In the genomic region with DNA sequence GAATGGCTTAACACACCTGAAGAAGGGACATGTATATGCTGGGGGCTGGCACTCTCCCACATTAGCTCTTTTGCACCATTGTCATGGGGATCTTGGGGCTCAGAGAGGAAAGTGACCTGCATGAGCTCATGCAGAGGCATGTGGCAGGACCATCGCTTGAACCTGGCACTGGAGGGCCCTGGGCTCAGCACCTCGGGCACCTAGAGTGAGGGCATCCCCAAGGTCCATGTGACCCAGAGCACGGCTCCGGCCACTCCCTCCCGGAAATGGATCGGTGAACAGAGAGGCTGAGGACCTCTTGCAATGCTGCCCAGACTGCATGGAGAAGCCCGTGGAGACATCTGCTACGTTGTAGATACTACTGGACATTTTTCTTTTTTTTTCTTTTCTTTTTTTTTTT, we compare ENCODE assay signal across 36 cellular contexts. TPM values are rescaled to one million over a fixed set of nuclear protein-coding genes. Genes with fewer than 3 reads are reported as not detected.
"Had no signal": no experiment of that assay in that cellular context is flagged by ENCODE, and none has a peak within 500 bp of the region (broad histone marks: within the 10 kb centered on the region; RNA-seq: fewer than 3 reads in every experiment).

No MANE protein-coding gene starts in this region.

- H3K27me3 ChIP-seq: ascending aorta, cardiac muscle cell had no signal

- H3K27ac Mint-ChIP-seq: activated B cell treated with CpG ODN at 0.5 μM for 24 hours; activated CD4-positive, alpha-beta memory T cell treated with anti-CD3 and anti-CD28 coated beads, Interleukin-2, amount 10 ng/mL, durations not matched to agents 7 days and 5 days; activated CD4-positive, alpha-beta T cell treated with anti-CD3 and anti-CD28 coated beads for 36 hours; activated CD4-positive, alpha-beta T cell treated with anti-CD3 and anti-CD28 coated beads, Interleukin-2, amount 10 ng/mL, durations not matched to agents 7 days and 5 days; activated CD8-positive, alpha-beta memory T cell treated with anti-CD3 and anti-CD28 coated beads, Interleukin-2, amount 10 ng/mL, durations not matched to agents 7 days and 5 days; activated CD8-positive, alpha-beta T cell treated with anti-CD3 and anti-CD28 coated beads, Interleukin-2, amount 10 ng/mL, durations not matched to agents 7 days and 5 days; activated naive CD4-positive, alpha-beta T cell treated with anti-CD3 and anti-CD28 coated beads, Interleukin-2, amount 10 ng/mL, durations not matched to agents 7 days and 5 days; activated naive CD4-positive, alpha-beta T cell treated with anti-CD3 and anti-CD28 coated beads, Interleukin-2, amount 50 U/mL, for 24 hours; activated naive CD8-positive, alpha-beta T cell; activated naive CD8-positive, alpha-beta T cell treated with anti-CD3 and anti-CD28 coated beads, Interleukin-2, amount 10 ng/mL, durations not matched to agents 7 days and 5 days; activated naive CD8-positive, alpha-beta T cell treated with anti-CD3 and anti-CD28 coated beads, Interleukin-2, amount 50 U/mL, for 24 hours; activated T-cell treated with anti-CD3 and anti-CD28 coated beads, Interleukin-2, amount 50 U/mL, for 24 hours; activated T-helper 2 cell treated with anti-CD3 and anti-CD28 coated beads, Interferon-gamma antibody, Interleukin-2, Interleukin-4, amounts not matched to agents 10 μg/mL and 5 μg/mL and 100 μg/mL, durations not matched to agents 14 hours and 24 hours and 36 hours; brain; T-helper 1 cell treated with Interleukin-12 subunit alpha and Interleukin-12 subunit beta and Interleukin-4 antibody, amounts not matched to agents 30 μg/mL and 1 μg/mL, for 36 hours; T-helper 2 cell treated with Interferon-gamma antibody and Interleukin-4, amounts not matched to agents 5 μg/mL and 100 μg/mL, for 36 hours had no signal

- H3K4me1 ChIP-seq: ascending aorta had no signal

- H3K36me3 Mint-ChIP-seq: activated CD8-positive, alpha-beta memory T cell treated with anti-CD3 and anti-CD28 coated beads, Interleukin-2, amount 10 ng/mL, durations not matched to agents 7 days and 5 days; activated naive CD4-positive, alpha-beta T cell treated with anti-CD3 and anti-CD28 coated beads, Interleukin-2, amount 10 ng/mL, durations not matched to agents 7 days and 5 days; activated naive CD4-positive, alpha-beta T cell treated with anti-CD3 and anti-CD28 coated beads, Interleukin-2, amount 50 U/mL, for 24 hours; activated naive CD8-positive, alpha-beta T cell; activated naive CD8-positive, alpha-beta T cell treated with anti-CD3 and anti-CD28 coated beads, Interleukin-2, amount 10 ng/mL, durations not matched to agents 7 days and 5 days; brain had no signal

- H3K9me3 Mint-ChIP-seq: activated B cell treated with CpG ODN at 0.5 μM for 24 hours; activated CD4-positive, alpha-beta memory T cell treated with anti-CD3 and anti-CD28 coated beads, Interleukin-2, amount 10 ng/mL, durations not matched to agents 7 days and 5 days; activated CD4-positive, alpha-beta T cell treated with anti-CD3 and anti-CD28 coated beads, Interleukin-2, amount 10 ng/mL, durations not matched to agents 7 days and 5 days; activated naive CD4-positive, alpha-beta T cell treated with anti-CD3 and anti-CD28 coated beads, Interleukin-2, amount 10 ng/mL, durations not matched to agents 7 days and 5 days; activated naive CD4-positive, alpha-beta T cell treated with anti-CD3 and anti-CD28 coated beads, Interleukin-2, amount 50 U/mL, for 24 hours; activated naive CD8-positive, alpha-beta T cell treated with anti-CD3 and anti-CD28 coated beads, Interleukin-2, amount 10 ng/mL, durations not matched to agents 7 days and 5 days; activated naive CD8-positive, alpha-beta T cell treated with anti-CD3 and anti-CD28 coated beads, Interleukin-2, amount 50 U/mL, for 24 hours; activated T-cell treated with anti-CD3 and anti-CD28 coated beads, Interleukin-2, amount 50 U/mL, for 24 hours; activated T-helper 2 cell treated with anti-CD3 and anti-CD28 coated beads, Interferon-gamma antibody, Interleukin-2, Interleukin-4, amounts not matched to agents 10 μg/mL and 5 μg/mL and 100 μg/mL, durations not matched to agents 14 hours and 24 hours and 36 hours; central memory CD8-positive, alpha-beta T cell; T-helper 1 cell treated with Interleukin-12 subunit alpha and Interleukin-12 subunit beta and Interleukin-4 antibody, amounts not matched to agents 30 μg/mL and 1 μg/mL, for 36 hours; T-helper 2 cell treated with Interferon-gamma antibody and Interleukin-4, amounts not matched to agents 5 μg/mL and 100 μg/mL, for 36 hours had no signal

- H3K27me3 Mint-ChIP-seq: activated CD4-positive, alpha-beta memory T cell treated with anti-CD3 and anti-CD28 coated beads, Interleukin-2, amount 10 ng/mL, durations not matched to agents 7 days and 5 days; activated CD4-positive, alpha-beta T cell treated with anti-CD3 and anti-CD28 coated beads for 36 hours; activated CD4-positive, alpha-beta T cell treated with anti-CD3 and anti-CD28 coated beads, Interleukin-2, amount 10 ng/mL, durations not matched to agents 7 days and 5 days; activated naive CD4-positive, alpha-beta T cell treated with anti-CD3 and anti-CD28 coated beads, Interleukin-2, amount 50 U/mL, for 24 hours; activated naive CD8-positive, alpha-beta T cell; activated naive CD8-positive, alpha-beta T cell treated with anti-CD3 and anti-CD28 coated beads, Interleukin-2, amount 10 ng/mL, durations not matched to agents 7 days and 5 days; activated T-cell treated with anti-CD3 and anti-CD28 coated beads, Interleukin-2, amount 50 U/mL, for 24 hours had no signal

- H3K9me3 ChIP-seq: ascending aorta had no signal

- ATAC-seq: activated CD4-positive, alpha-beta T cell treated with anti-CD3 and anti-CD28 coated beads for 36 hours; activated CD8-positive, alpha-beta memory T cell treated with anti-CD3 and anti-CD28 coated beads, Interleukin-2, amount 10 ng/mL, durations not matched to agents 7 days and 5 days; activated CD8-positive, alpha-beta T cell treated with anti-CD3 and anti-CD28 coated beads, Interleukin-2, amount 10 ng/mL, durations not matched to agents 7 days and 5 days; activated naive CD8-positive, alpha-beta T cell treated with anti-CD3 and anti-CD28 coated beads, Interleukin-2, amount 50 U/mL, for 24 hours had no signal

- H3K4me1 Mint-ChIP-seq: activated B cell treated with CpG ODN at 0.5 μM for 24 hours; activated CD4-positive, alpha-beta T cell treated with anti-CD3 and anti-CD28 coated beads for 36 hours; activated naive CD8-positive, alpha-beta T cell treated with anti-CD3 and anti-CD28 coated beads, Interleukin-2, amount 50 U/mL, for 24 hours; central memory CD8-positive, alpha-beta T cell had no signal

- H3K4me3 Mint-ChIP-seq: activated B cell treated with CpG ODN at 0.5 μM for 24 hours; activated CD4-positive, alpha-beta memory T cell treated with anti-CD3 and anti-CD28 coated beads, Interleukin-2, amount 10 ng/mL, durations not matched to agents 7 days and 5 days; activated CD4-positive, alpha-beta T cell treated with anti-CD3 and anti-CD28 coated beads for 36 hours; activated CD4-positive, alpha-beta T cell treated with anti-CD3 and anti-CD28 coated beads, Interleukin-2, amount 10 ng/mL, durations not matched to agents 7 days and 5 days; activated CD8-positive, alpha-beta memory T cell treated with anti-CD3 and anti-CD28 coated beads, Interleukin-2, amount 10 ng/mL, durations not matched to agents 7 days and 5 days; activated CD8-positive, alpha-beta T cell treated with anti-CD3 and anti-CD28 coated beads, Interleukin-2, amount 10 ng/mL, durations not matched to agents 7 days and 5 days; activated naive CD4-positive, alpha-beta T cell treated with anti-CD3 and anti-CD28 coated beads, Interleukin-2, amount 10 ng/mL, durations not matched to agents 7 days and 5 days; activated naive CD4-positive, alpha-beta T cell treated with anti-CD3 and anti-CD28 coated beads, Interleukin-2, amount 50 U/mL, for 24 hours; activated naive CD8-positive, alpha-beta T cell; activated naive CD8-positive, alpha-beta T cell treated with anti-CD3 and anti-CD28 coated beads, Interleukin-2, amount 10 ng/mL, durations not matched to agents 7 days and 5 days; activated naive CD8-positive, alpha-beta T cell treated with anti-CD3 and anti-CD28 coated beads, Interleukin-2, amount 50 U/mL, for 24 hours; activated T-cell treated with anti-CD3 and anti-CD28 coated beads, Interleukin-2, amount 50 U/mL, for 24 hours; brain; central memory CD8-positive, alpha-beta T cell; T-helper 1 cell treated with Interleukin-12 subunit alpha and Interleukin-12 subunit beta and Interleukin-4 antibody, amounts not matched to agents 30 μg/mL and 1 μg/mL, for 36 hours; T-helper 2 cell treated with Interferon-gamma antibody and Interleukin-4, amounts not matched to agents 5 μg/mL and 100 μg/mL, for 36 hours had no signal

- H3K4me3 ChIP-seq: ascending aorta, cardiac muscle cell had no signal

- H3K36me3 ChIP-seq: ascending aorta, cardiac muscle cell had no signal

- DNase-seq: activated B cell treated with CpG ODN at 0.5 μM for 24 hours; activated CD4-positive, alpha-beta memory T cell treated with anti-CD3 and anti-CD28 coated beads, Interleukin-2, amount 10 ng/mL, durations not matched to agents 7 days and 5 days; activated CD4-positive, alpha-beta T cell treated with anti-CD3 and anti-CD28 coated beads for 1 hour; activated CD4-positive, alpha-beta T cell treated with anti-CD3 and anti-CD28 coated beads for 36 hours; activated CD4-positive, alpha-beta T cell treated with anti-CD3 and anti-CD28 coated beads for 48 hours; activated CD4-positive, alpha-beta T cell treated with anti-CD3 and anti-CD28 coated beads, Interleukin-2, amount 10 ng/mL, durations not matched to agents 7 days and 5 days; activated CD4-positive, alpha-beta T cell treated with anti-CD3 and anti-CD28 coated beads, Interleukin-2, amount 50 U/mL, for 48 hours; activated CD8-positive, alpha-beta memory T cell treated with anti-CD3 and anti-CD28 coated beads for 24 hours; activated CD8-positive, alpha-beta memory T cell treated with anti-CD3 and anti-CD28 coated beads, Interleukin-2, amount 10 ng/mL, durations not matched to agents 7 days and 5 days; activated CD8-positive, alpha-beta memory T cell treated with anti-CD3 and anti-CD28 coated beads, Interleukin-2, amount 50 U/mL, for 48 hours; activated CD8-positive, alpha-beta T cell treated with anti-CD3 and anti-CD28 coated beads, Interleukin-2, amount 10 ng/mL, durations not matched to agents 7 days and 5 days; activated effector memory CD4-positive, alpha-beta T cell treated with Interleukin-2 at 50 U/mL for 16 hours; activated gamma-delta T cell; activated naive CD4-positive, alpha-beta T cell treated with anti-CD3 and anti-CD28 coated beads, Interleukin-2, amount 10 ng/mL, durations not matched to agents 7 days and 5 days; activated naive CD4-positive, alpha-beta T cell treated with Interleukin-2 at 50 U/mL for 16 hours; activated naive CD8-positive, alpha-beta T cell treated with anti-CD3 and anti-CD28 coated beads, Interleukin-2, amount 10 ng/mL, durations not matched to agents 7 days and 5 days; activated naive CD8-positive, alpha-beta T cell treated with anti-CD3 and anti-CD28 coated beads, Interleukin-2, amount 50 U/mL, for 24 hours; activated T-cell treated with anti-CD3 and anti-CD28 coated beads, Interleukin-2, amount 50 U/mL, for 24 hours; activated T-cell treated with anti-CD3 and anti-CD28 coated beads, Interleukin-2, amount 50 U/mL, for 48 hours; amygdala; anterior cingulate cortex; caudate nucleus; cerebellar nuclear complex; T-helper 1 cell; T-helper 2 cell; T-helper 9 cell had no signal

- H3K27ac ChIP-seq: ascending aorta, cardiac muscle cell, VCaP had no signal

RNA-seq across cellular contexts. Expression of gene CCNE1, which starts 38.6 kb away (rescaled TPM):
- total RNA-seq: ascending aorta had no signal
